In genomic region chr19:812049-812816, GRCh38 we compare ENCODE assay signal across 23 cellular contexts. TPM values are rescaled to one million over a fixed set of nuclear protein-coding genes. Genes with fewer than 3 reads are reported as not detected.
DNase-seq lines count a peak whose midpoint lies in the region; ATAC-seq, FAIRE-seq and TF ChIP-seq lines count a peak whose summit lies in the region.
"Had no signal": no experiment of that assay in that cellular context is flagged by ENCODE, and none has a peak within 500 bp of the region (broad histone marks: within the 10 kb centered on the region; RNA-seq: fewer than 3 reads in every experiment).

No MANE protein-coding gene starts in this region.

- H3K27me3 Mint-ChIP-seq in GM23338 (ENCODE audit: insufficient read depth, low read depth, poor library complexity), result peaks cover 33% of the 10 kb centered on the region
- H3K27me3 Mint-ChIP-seq: activated B cell treated with CpG ODN at 0.5 μM for 24 hours had no signal

- peaks cover 2% of the 10 kb centered on the region; the same call in 2 of the 3 replicates for H3K9me3 Mint-ChIP-seq in GM23338

- H4K20me1 ChIP-seq in GM23338 (replicated peaks; ENCODE audit: insufficient read depth) (peaks cover 28% of the 10 kb centered on the region), GM12878 (ENCODE audit: control insufficient read depth, insufficient read depth) (no peaks in the 10 kb centered on the region; the same call in 1 of the 2 replicates)

- no peak overlapping the region for H3K27ac Mint-ChIP-seq in GM23338
- H3K27ac Mint-ChIP-seq: activated B cell treated with CpG ODN at 0.5 μM for 24 hours, HFFc6 had no signal

- H3K4me3 ChIP-seq in GM23338 (no peak overlapping the region), GM12878 (no peak overlapping the region), foreskin fibroblast (ENCODE audit: low read depth in 1 of 2, low read length in 2 of 2) (no peak overlapping the region)
- H3K4me3 ChIP-seq: adrenal gland, dorsolateral prefrontal cortex, MG63, sigmoid colon, vagina had no signal

- FAIRE-seq in GM12878 (lab: Jason Lieb, UNC), result no peak

- 0 out of 2 replicates have a peak, but pooled peaks cover 4% of the 10 kb centered on the region for H3K9me2 ChIP-seq in GM23338 (ENCODE audit: insufficient read depth)

- CTCF ChIA-PET in GM12878 (lab: Yijun Ruan, JAX), result no interaction called here

- H3K27me3 ChIP-seq in GM23338 (ENCODE audit: insufficient read depth) (no peaks in the 10 kb centered on the region), GM12878 (replicated peaks in 1 of 2; ENCODE audit: control insufficient read depth in 2 of 2, insufficient read depth in 2 of 2, low read length in 1 of 2) (no peaks in the 10 kb centered on the region)
- H3K27me3 ChIP-seq: adrenal gland, dorsolateral prefrontal cortex, MG63, sigmoid colon, vagina had no signal

- no peak overlapping the region for H3K4me3 Mint-ChIP-seq in GM23338
- H3K4me3 Mint-ChIP-seq: activated B cell treated with CpG ODN at 0.5 μM for 24 hours, HFFc6 had no signal

- peak; percentile 36 for TF ChIP-seq POLR2A in GM12878 (IDR thresholded peaks at IDR 0.05; ENCODE audit: low read depth, low read length)

- H2AFZ ChIP-seq in GM23338, result no peak overlapping the region
- H2AFZ ChIP-seq in GM12878 (ENCODE audit: control insufficient read depth, low read depth, low read length), result no peak overlapping the region

- TF ChIP-seq CTCF in GM23338 (conservative IDR thresholded peaks at IDR 0.05; ENCODE audit: low read depth in 2 of 2), result no peak
- no peak for TF ChIP-seq CTCF in GM12878 (IDR thresholded peaks at IDR 0.05 in 2 of 3, conservative IDR thresholded peaks at IDR 0.05 in 1 of 3; ENCODE audit: control insufficient read depth in 2 of 3, extremely low read depth in 1 of 3, insufficient read depth in 1 of 3, low read depth in 3 of 3, low read length in 3 of 3)
- no peak for TF ChIP-seq CTCF in foreskin fibroblast (IDR thresholded peaks at IDR 0.05; ENCODE audit: low read depth, low read length)

- peak; percentile 2; the same call in 2 of the 3 replicates for ATAC-seq in GM23338
- ATAC-seq in GM12878, result no peak
- ATAC-seq in HG03139 (IDR thresholded peaks at IDR 0.05; ENCODE audit: unreplicated experiment), result no peak
- no peak for ATAC-seq in HG03565 (IDR thresholded peaks at IDR 0.05; ENCODE audit: unreplicated experiment)
- ATAC-seq: Right ventricle myocardium inferior had no signal

- H3K36me3 ChIP-seq in GM23338 (ENCODE audit: insufficient read depth) (peaks cover 34% of the 10 kb centered on the region), GM12878 (ENCODE audit: control insufficient read depth in 2 of 2, insufficient read depth in 2 of 2, low read length in 1 of 2) (peaks cover 24 to 30% of the 10 kb centered on the region in 2 experiments; a peak in 3 of 4 replicates)

- intact Hi-C loops in GM12878 (cut with micrococcal nuclease; ENCODE audit: unreplicated experiment), result no loop called here

- POLR2A ChIA-PET in GM12878 (lab: Charles Lee), result no interaction called here

- TF ChIP-seq EP300 in GM12878 (IDR thresholded peaks at IDR 0.05; ENCODE audit: borderline replicate concordance in 1 of 2, control insufficient read depth in 1 of 2, low read depth in 2 of 2, low read length in 2 of 2), result no peak

- peaks cover 48% of the 10 kb centered on the region for H3F3A ChIP-seq in GM23338 (replicated peaks; ENCODE audit: low read depth)

- peaks cover 8% of the 10 kb centered on the region; the same call in 2 of the 3 replicates for H3K4me1 Mint-ChIP-seq in GM23338
- H3K4me1 Mint-ChIP-seq: activated B cell treated with CpG ODN at 0.5 μM for 24 hours had no signal

- H3K79me2 ChIP-seq in GM23338 (replicated peaks; ENCODE audit: insufficient read depth) (peaks cover 14% of the 10 kb centered on the region), GM12878 (ENCODE audit: control insufficient read depth, insufficient read depth, low read length) (no peaks in the 10 kb centered on the region; the same call in 1 of the 2 replicates)

- in situ Hi-C loops in GM12878 (cut with MboI), result no loop called here

- no peak overlapping the region for H3K9ac ChIP-seq in GM12878 (ENCODE audit: control insufficient read depth, insufficient read depth, low read length)

- H3K36me3 Mint-ChIP-seq in GM23338 (ENCODE audit: low read depth), result peaks cover 69% of the 10 kb centered on the region

- peak; percentile 63 for DNase-seq in 8988T
- DNase-seq in GM23338 (ENCODE audit: low spot score), result peak; percentile 53
- DNase-seq in GM12878 (ENCODE audit: low read depth, low spot score), result no peak
- no peak for DNase-seq in foreskin fibroblast
- DNase-seq: activated B cell treated with CpG ODN at 0.5 μM for 24 hours; dorsolateral prefrontal cortex; EL; erythroblast; HFFc6; left ventricle myocardium superior; MG63; NCI-H187 treated with DMSO at 0.1 percent for 48 hours; NCI-H446 treated with DMSO at 0.1 percent for 48 hours; sigmoid colon; stimulated activated CD4-positive, alpha-beta T cell treated with anti-CD3 and anti-CD28 coated beads, Interleukin-1b, Interleukin-23, amount 100 ng/mL, for 48 hours; T-helper 2 cell had no signal

- H3K9me3 ChIP-seq in GM12878 (replicated peaks; ENCODE audit: control insufficient read depth, insufficient read depth, low read length), result no peaks in the 10 kb centered on the region; the same call in 2 of the 3 replicates
- H3K9me3 ChIP-seq: adrenal gland, MG63, sigmoid colon, vagina had no signal

- 99% methylated on average over 56 of the region's 90 CpGs for WGBS in GM12878 (ENCODE audit: insufficient coverage, insufficient replicate concordance, low lambda C conversion rate, missing lambda C conversion rate)

- SMC1A ChIA-PET in GM12878 (lab: Charles Lee; ENCODE audit: uncharacterized antibody, unreplicated experiment), result no interaction called here

- H3K4me1 ChIP-seq in GM23338 (ENCODE audit: insufficient read depth) (no peaks in the 10 kb centered on the region; the same call in 1 of the 2 replicates), GM12878 (ENCODE audit: control insufficient read depth, insufficient read depth, low read length) (no peaks in the 10 kb centered on the region)
- H3K4me1 ChIP-seq: adrenal gland, sigmoid colon, vagina had no signal

- no TSS peak for BruUV-seq in GM12878 (replicated peaks; lab: Mats Ljungman, UMichigan)

- no peak for TF ChIP-seq RAD21 in GM12878 (IDR thresholded peaks at IDR 0.05; ENCODE audit: insufficient read depth, low read depth, low read length)

- H3K4me2 ChIP-seq in GM23338, result no peak overlapping the region
- H3K4me2 ChIP-seq in GM12878 (ENCODE audit: control insufficient read depth, insufficient read depth), result no peak overlapping the region

- peak overlapping the region; percentile 22; the same call in 1 of the 2 replicates for H3K27ac ChIP-seq in GM23338 (ENCODE audit: low read depth)
- H3K27ac ChIP-seq in GM12878 (ENCODE audit: control insufficient read depth, insufficient read depth), result no peak overlapping the region
- H3K27ac ChIP-seq: adrenal gland, sigmoid colon, vagina had no signal

- RAD21 ChIA-PET in GM12878 (lab: Charles Lee; ENCODE audit: unreplicated experiment), result no interaction called here

RNA-seq across cellular contexts. Expression of gene PLPPR3, which starts 9.5 kb away (rescaled TPM):
- 74.7 and 81.1 TPM in 2 replicates for total RNA-seq in GM23338 (2014; rRNA removed; shearing (Covaris generic))
- polyA plus RNA-seq in GM23338 (2016; fragmentation: Nextera tagmentation; extraction: Ambion mirVana) (13.6 and 14.8 TPM in 2 replicates), GM12878 (2011; rRNA removed) (not detected in 2 replicates), GM12878 (2014; fragmentation: Illumina TruSeq; extraction: Trizol) (not detected in 2 replicates), GM12878 (2014; fragmentation: Nextera tagmentation; extraction: Ambion mirVana) (not detected), GM12878 (2014; rRNA removed) (not detected in 2 replicates), GM12878 (2016; fragmentation: Nextera tagmentation; extraction: Ambion mirVana) (under 1 TPM in 1 of 2 experiments, not detected in 1; 0.07 TPM)
- not detected in 2 replicates for total RNA-seq in GM12878 (2013; cell fraction: nucleolus; rRNA removed)
- total RNA-seq in GM12878 (2014; rRNA removed) (not detected in 2 replicates), GM12878 (2014; rRNA removed; fragmentation: Illumina TruSeq; extraction: Trizol) (not detected in 2 replicates), GM12878 (2021) (not detected in 2 replicates)
- polyA plus RNA-seq in GM12878 (2011; ENCODE audit: low read depth), result not detected
- not detected in 2 replicates for polyA plus RNA-seq in GM12878 (2011; cell fraction: cytosol; rRNA removed)
- not detected in 2 replicates for polyA plus RNA-seq in GM12878 (2011; cell fraction: nucleus; rRNA removed)
- 0.08 and 0.12 TPM in 2 replicates for polyA plus RNA-seq in GM12878 (2012)
- 0.10 TPM in 1 of 2 replicates, not detected in the other for polyA minus RNA-seq in GM12878 (2011; rRNA and poly(A)+ RNA removed)
- not detected in 2 replicates for polyA minus RNA-seq in GM12878 (2011; cell fraction: cytosol; rRNA and poly(A)+ RNA removed)
- not detected in 2 replicates for polyA minus RNA-seq in GM12878 (2011; cell fraction: nucleus; rRNA and poly(A)+ RNA removed)
- total RNA-seq: activated B cell treated with CpG ODN at 0.5 μM for 24 hours; activated CD8-positive, alpha-beta memory T cell treated with anti-CD3 and anti-CD28 coated beads for 36 hours; left ventricle myocardium superior; Right ventricle myocardium inferior; sigmoid colon; vagina had no signal

RNA-seq across cellular contexts. Expression of gene PTBP1, which starts 15.0 kb away (rescaled TPM):
- total RNA-seq in GM23338 (2014; rRNA removed; shearing (Covaris generic)), result 539 and 552 TPM in 2 replicates
- polyA plus RNA-seq in GM23338 (2016; fragmentation: Nextera tagmentation; extraction: Ambion mirVana), result 632 and 705 TPM in 2 replicates
- 155 and 159 TPM in 2 replicates for total RNA-seq in GM12878 (2013; cell fraction: nucleolus; rRNA removed)
- 179 and 217 TPM in 2 replicates for total RNA-seq in GM12878 (2014; rRNA removed)
- total RNA-seq in GM12878 (2014; rRNA removed; fragmentation: Illumina TruSeq; extraction: Trizol), result 78.0 and 93.5 TPM in 2 replicates
- 464 and 532 TPM in 2 replicates for total RNA-seq in GM12878 (2021)
- 160 TPM for polyA plus RNA-seq in GM12878 (2011; ENCODE audit: low read depth)
- 38.2 and 161 TPM in 2 replicates for polyA plus RNA-seq in GM12878 (2011; rRNA removed)
- polyA plus RNA-seq in GM12878 (2011; cell fraction: cytosol; rRNA removed), result 124 and 140 TPM in 2 replicates
- 617 and 643 TPM in 2 replicates for polyA plus RNA-seq in GM12878 (2011; cell fraction: nucleus; rRNA removed)
- polyA plus RNA-seq in GM12878 (2012), result 202 and 308 TPM in 2 replicates
- 178 and 225 TPM in 2 replicates for polyA plus RNA-seq in GM12878 (2014; fragmentation: Illumina TruSeq; extraction: Trizol)
- polyA plus RNA-seq in GM12878 (2014; fragmentation: Nextera tagmentation; extraction: Ambion mirVana), result 10 to 100 TPM; 13.1 to 31.6 TPM
- 218 and 343 TPM in 2 replicates for polyA plus RNA-seq in GM12878 (2014; rRNA removed)
- polyA plus RNA-seq in GM12878 (2016; fragmentation: Nextera tagmentation; extraction: Ambion mirVana), result 100 to 1,000 TPM; 285 to 330 TPM
- 142 and 159 TPM in 2 replicates for polyA minus RNA-seq in GM12878 (2011; rRNA and poly(A)+ RNA removed)
- 158 and 187 TPM in 2 replicates for polyA minus RNA-seq in GM12878 (2011; cell fraction: cytosol; rRNA and poly(A)+ RNA removed)
- polyA minus RNA-seq in GM12878 (2011; cell fraction: nucleus; rRNA and poly(A)+ RNA removed), result 106 and 165 TPM in 2 replicates

RNA-seq across cellular contexts. Expression of gene AZU1, which starts 15.4 kb away (rescaled TPM):
- total RNA-seq in GM23338 (2014; rRNA removed; shearing (Covaris generic)), result 0.50 and 1.4 TPM in 2 replicates
- polyA plus RNA-seq in GM23338 (2016; fragmentation: Nextera tagmentation; extraction: Ambion mirVana) (0.30 and 0.78 TPM in 2 replicates), GM12878 (2011; rRNA removed) (not detected in 2 replicates), GM12878 (2014; fragmentation: Illumina TruSeq; extraction: Trizol) (not detected in 2 replicates), GM12878 (2014; fragmentation: Nextera tagmentation; extraction: Ambion mirVana) (not detected), GM12878 (2014; rRNA removed) (0.27 TPM in 1 of 2 replicates, not detected in the other), GM12878 (2016; fragmentation: Nextera tagmentation; extraction: Ambion mirVana) (not detected)
- not detected in 2 replicates for total RNA-seq in GM12878 (2013; cell fraction: nucleolus; rRNA removed)
- total RNA-seq in GM12878 (2014; rRNA removed) (not detected in 2 replicates), GM12878 (2014; rRNA removed; fragmentation: Illumina TruSeq; extraction: Trizol) (not detected in 2 replicates), GM12878 (2021) (not detected in 2 replicates)
- 0.14 TPM for polyA plus RNA-seq in GM12878 (2011; ENCODE audit: low read depth)
- not detected in 2 replicates for polyA plus RNA-seq in GM12878 (2011; cell fraction: cytosol; rRNA removed)
- polyA plus RNA-seq in GM12878 (2011; cell fraction: nucleus; rRNA removed), result 0.18 and 0.19 TPM in 2 replicates
- polyA plus RNA-seq in GM12878 (2012), result 0.10 and 0.20 TPM in 2 replicates
- not detected in 2 replicates for polyA minus RNA-seq in GM12878 (2011; rRNA and poly(A)+ RNA removed)
- not detected in 2 replicates for polyA minus RNA-seq in GM12878 (2011; cell fraction: cytosol; rRNA and poly(A)+ RNA removed)
- not detected in 2 replicates for polyA minus RNA-seq in GM12878 (2011; cell fraction: nucleus; rRNA and poly(A)+ RNA removed)
- total RNA-seq: activated CD8-positive, alpha-beta memory T cell treated with anti-CD3 and anti-CD28 coated beads for 36 hours; HFFc6; left ventricle myocardium superior; osteoblast; Right ventricle myocardium inferior; vagina had no signal

RNA-seq across cellular contexts. Expression of gene PRTN3, which starts 28.6 kb away (rescaled TPM):
- 0.21 and 2.4 TPM in 2 replicates for total RNA-seq in GM23338 (2014; rRNA removed; shearing (Covaris generic))
- polyA plus RNA-seq in GM23338 (2016; fragmentation: Nextera tagmentation; extraction: Ambion mirVana), result 0.68 and 0.87 TPM in 2 replicates
- total RNA-seq in GM12878 (2013; cell fraction: nucleolus; rRNA removed), result not detected in 2 replicates
- total RNA-seq in GM12878 (2014; rRNA removed), result not detected in 2 replicates
- total RNA-seq in GM12878 (2014; rRNA removed; fragmentation: Illumina TruSeq; extraction: Trizol), result not detected in 2 replicates
- total RNA-seq in GM12878 (2021), result not detected in 2 replicates
- not detected for polyA plus RNA-seq in GM12878 (2011; ENCODE audit: low read depth)
- polyA plus RNA-seq in GM12878 (2011; rRNA removed), result 0.08 TPM in 1 of 2 replicates, not detected in the other
- 0.10 TPM in 1 of 2 replicates, not detected in the other for polyA plus RNA-seq in GM12878 (2011; cell fraction: cytosol; rRNA removed)
- polyA plus RNA-seq in GM12878 (2011; cell fraction: nucleus; rRNA removed), result not detected in 2 replicates
- polyA plus RNA-seq in GM12878 (2012), result not detected in 2 replicates
- polyA plus RNA-seq in GM12878 (2014; fragmentation: Illumina TruSeq; extraction: Trizol), result not detected in 2 replicates
- not detected for polyA plus RNA-seq in GM12878 (2014; fragmentation: Nextera tagmentation; extraction: Ambion mirVana)
- not detected in 2 replicates for polyA plus RNA-seq in GM12878 (2014; rRNA removed)
- polyA plus RNA-seq in GM12878 (2016; fragmentation: Nextera tagmentation; extraction: Ambion mirVana), result not detected
- polyA minus RNA-seq in GM12878 (2011; rRNA and poly(A)+ RNA removed), result not detected in 2 replicates
- not detected in 2 replicates for polyA minus RNA-seq in GM12878 (2011; cell fraction: cytosol; rRNA and poly(A)+ RNA removed)
- polyA minus RNA-seq in GM12878 (2011; cell fraction: nucleus; rRNA and poly(A)+ RNA removed), result not detected in 2 replicates
- total RNA-seq: activated B cell treated with CpG ODN at 0.5 μM for 24 hours; activated CD8-positive, alpha-beta memory T cell treated with anti-CD3 and anti-CD28 coated beads for 36 hours; HFFc6; left ventricle myocardium superior; osteoblast; Right ventricle myocardium inferior; sigmoid colon; vagina had no signal
- polyA plus RNA-seq: sigmoid colon had no signal

RNA-seq across cellular contexts. Expression of gene ELANE, which starts 39.9 kb away (rescaled TPM):
- total RNA-seq in GM23338 (2014; rRNA removed; shearing (Covaris generic)), result not detected in 2 replicates
- polyA plus RNA-seq in GM23338 (2016; fragmentation: Nextera tagmentation; extraction: Ambion mirVana), result not detected in 2 replicates
- not detected in 2 replicates for total RNA-seq in GM12878 (2013; cell fraction: nucleolus; rRNA removed)
- total RNA-seq in GM12878 (2014; rRNA removed), result not detected in 2 replicates
- total RNA-seq in GM12878 (2014; rRNA removed; fragmentation: Illumina TruSeq; extraction: Trizol), result not detected in 2 replicates
- not detected in 2 replicates for total RNA-seq in GM12878 (2021)
- polyA plus RNA-seq in GM12878 (2011; ENCODE audit: low read depth), result not detected
- polyA plus RNA-seq in GM12878 (2011; rRNA removed), result not detected in 2 replicates
- not detected in 2 replicates for polyA plus RNA-seq in GM12878 (2011; cell fraction: cytosol; rRNA removed)
- not detected in 2 replicates for polyA plus RNA-seq in GM12878 (2011; cell fraction: nucleus; rRNA removed)
- not detected in 2 replicates for polyA plus RNA-seq in GM12878 (2012)
- not detected in 2 replicates for polyA plus RNA-seq in GM12878 (2014; fragmentation: Illumina TruSeq; extraction: Trizol)
- not detected for polyA plus RNA-seq in GM12878 (2014; fragmentation: Nextera tagmentation; extraction: Ambion mirVana)
- not detected in 2 replicates for polyA plus RNA-seq in GM12878 (2014; rRNA removed)
- polyA plus RNA-seq in GM12878 (2016; fragmentation: Nextera tagmentation; extraction: Ambion mirVana), result not detected
- polyA minus RNA-seq in GM12878 (2011; rRNA and poly(A)+ RNA removed), result not detected in 2 replicates
- polyA minus RNA-seq in GM12878 (2011; cell fraction: cytosol; rRNA and poly(A)+ RNA removed), result not detected in 2 replicates
- not detected in 2 replicates for polyA minus RNA-seq in GM12878 (2011; cell fraction: nucleus; rRNA and poly(A)+ RNA removed)
- total RNA-seq: activated B cell treated with CpG ODN at 0.5 μM for 24 hours; activated CD8-positive, alpha-beta memory T cell treated with anti-CD3 and anti-CD28 coated beads for 36 hours; vagina had no signal

Comparison
In these comparisons a context has a peak if more than half of its experiments do, and no peak if none do; other contexts are left out.
1. DNase-seq: peak in 8988T (single experiment) and GM23338 (single experiment); none in GM12878 (single experiment) and foreskin fibroblast (0 of 2).
2. RNA of gene PLPPR3, which starts 9.5 kb away (total RNA-seq): 74.7 to 81.1 TPM in GM23338; not detected in GM12878; every median in the first group is over 10 times any median in the second.